In genomic region chr17:50511058-50511457, GRCh38 we compare ENCODE assay signal across 9 cellular contexts.
DNase-seq lines count a peak whose midpoint lies in the region; ATAC-seq lines count a peak whose summit lies in the region.
"Had no signal": no experiment of that assay in that cellular context is flagged by ENCODE, and none has a peak within 500 bp of the region (broad histone marks: within the 10 kb centered on the region; RNA-seq: fewer than 3 reads in every experiment).

No MANE protein-coding gene starts in this region.

- peak; percentile 80 for ATAC-seq in HG03159 (IDR thresholded peaks at IDR 0.05; ENCODE audit: unreplicated experiment)

- DNase-seq in activated CD8-positive, alpha-beta memory T cell treated with anti-CD3 and anti-CD28 coated beads, Interleukin-2, amount 50 U/mL, for 48 hours: peak; percentile 66
- DNase-seq in activated CD8-positive, alpha-beta memory T cell treated with anti-CD3 and anti-CD28 coated beads for 24 hours: no peak
- DNase-seq in activated T-helper 9 cell treated with anti-CD3 and anti-CD28 coated beads, Interleukin-2, amount 50 U/mL, for 16 hours (ENCODE audit: low read depth): peak; percentile 13
- DNase-seq in stimulated activated CD4-positive, alpha-beta T cell treated with anti-CD3 and anti-CD28 coated beads, Interleukin-12 subunit alpha, Interleukin-12 subunit beta, amount 100 ng/mL, for 4 hours: peak; percentile 38
- DNase-seq in caudate nucleus (lab: John Stamatoyannopoulos, UW): no peak
- DNase-seq in NCI-H187 (lab: John Stamatoyannopoulos, UW): no peak
- DNase-seq in HK-2 (ENCODE audit: unreplicated experiment): no peak

- no peak overlapping the region for H3K27ac ChIP-seq in caudate nucleus (ENCODE audit: low read depth, low read length)
- H3K27ac ChIP-seq: BLaER1 had no signal

Comparison
In these comparisons a context has a peak if more than half of its experiments do, and no peak if none do; other contexts are left out.
1. DNase-seq: peak in activated CD8-positive, alpha-beta memory T cell treated with anti-CD3 and anti-CD28 coated beads, Interleukin-2, amount 50 U/mL, for 48 hours (single experiment), activated T-helper 9 cell treated with anti-CD3 and anti-CD28 coated beads, Interleukin-2, amount 50 U/mL, for 16 hours (single experiment) and stimulated activated CD4-positive, alpha-beta T cell treated with anti-CD3 and anti-CD28 coated beads, Interleukin-12 subunit alpha, Interleukin-12 subunit beta, amount 100 ng/mL, for 4 hours (single experiment); none in activated CD8-positive, alpha-beta memory T cell treated with anti-CD3 and anti-CD28 coated beads for 24 hours (single experiment), caudate nucleus (0 of 61), NCI-H187 (0 of 2) and HK-2 (single experiment).